Comparison of ENCODE assay signal across 14 cellular contexts in genomic region chr18:75172299-75173124, GRCh38. TPM values are rescaled to one million over a fixed set of nuclear protein-coding genes. Genes with fewer than 3 reads are reported as not detected.
DNase-seq lines count a peak whose midpoint lies in the region; ATAC-seq, FAIRE-seq and TF ChIP-seq lines count a peak whose summit lies in the region.
"Had no signal": no experiment of that assay in that cellular context is flagged by ENCODE, and none has a peak within 500 bp of the region (broad histone marks: within the 10 kb centered on the region; RNA-seq: fewer than 3 reads in every experiment).

No MANE protein-coding gene starts in this region.

- no peak overlapping the region for H3K14ac ChIP-seq in H1 (ENCODE audit: insufficient read length)

- no peaks in the 10 kb centered on the region for H3K23me2 ChIP-seq in H1 (ENCODE audit: low read depth, low read length)

- H3K4me3 Mint-ChIP-seq in activated T-cell treated with anti-CD3 and anti-CD28 coated beads, Interleukin-2, amount 50 U/mL, for 4 hours = no peak overlapping the region
- H3K4me3 Mint-ChIP-seq: nephron progenitor cell had no signal

- no peak for TF ChIP-seq POLR2A in H1 (IDR thresholded peaks at IDR 0.05; ENCODE audit: control extremely low read depth in 1 of 2, low read depth in 2 of 2, low read length in 2 of 2)

- H3K79me1 ChIP-seq in H1 (ENCODE audit: low read depth, low read length) = no peaks in the 10 kb centered on the region

- H3K27me3 ChIP-seq in H1 (replicated peaks in 1 of 4; ENCODE audit: control insufficient read depth in 3 of 4, extremely low read depth in 1 of 4, insufficient read depth in 3 of 4, low read length in 3 of 4) = no peaks in the 10 kb centered on the region
- H3K27me3 ChIP-seq: adrenal gland, Peyer's patch had no signal

- TF ChIP-seq EP300 in H1 (IDR thresholded peaks at IDR 0.05; ENCODE audit: borderline replicate concordance in 1 of 2, low read depth in 2 of 2, low read length in 2 of 2) = no peak

- H3K36me3 ChIP-seq in H1 (ENCODE audit: control insufficient read depth in 2 of 4, insufficient read depth in 4 of 4, low read length in 3 of 4) = no peaks in the 10 kb centered on the region
- H3K36me3 ChIP-seq: adrenal gland, Peyer's patch had no signal

- H3K4me2 ChIP-seq in H1 (ENCODE audit: insufficient read depth in 1 of 2, low read depth in 2 of 2, low read length in 2 of 2) = no peak overlapping the region

- H2BK5ac ChIP-seq in H1 (ENCODE audit: low read depth, low read length) = no peak overlapping the region

- TF ChIP-seq RAD21 in H1 (IDR thresholded peaks at IDR 0.05 in 1 of 2, conservative IDR thresholded peaks at IDR 0.05 in 1 of 2; ENCODE audit: low read depth in 2 of 2, low read length in 2 of 2) = no peak

- no peak overlapping the region for H2BK20ac ChIP-seq in H1 (ENCODE audit: low read length)

- no peak overlapping the region for H3K9ac ChIP-seq in H1 (replicated peaks in 1 of 4; ENCODE audit: extremely low read depth in 1 of 4, low read depth in 3 of 4, low read length in 3 of 4)

- no peaks in the 10 kb centered on the region for H3K4me1 Mint-ChIP-seq in activated T-cell treated with anti-CD3 and anti-CD28 coated beads, Interleukin-2, amount 50 U/mL, for 4 hours (ENCODE audit: low read depth)

- no peak overlapping the region for H3K4ac ChIP-seq in H1 (replicated peaks; ENCODE audit: insufficient read length, low read depth, low read length)

- DNase-seq in H1 (ENCODE audit: low read depth in 1 of 2, low spot score in 2 of 2) = no peak
- no peak for DNase-seq in GM19238 (ENCODE audit: insufficient read length, low spot score)
- DNase-seq in NCI-H2029 (lab: John Stamatoyannopoulos, UW) = no peak
- no peak for DNase-seq in activated T-cell treated with anti-CD3 and anti-CD28 coated beads, Interleukin-2, amount 50 U/mL, for 4 hours
- no peak for DNase-seq in NOMO-1 treated with dmso at 0.1 percent for 144 hours (lab: John Stamatoyannopoulos, UW; ENCODE audit: unreplicated experiment)
- DNase-seq: GDM1, nephron progenitor cell, T-helper 9 cell had no signal

- H3K27me3 Mint-ChIP-seq in activated T-cell treated with anti-CD3 and anti-CD28 coated beads, Interleukin-2, amount 50 U/mL, for 4 hours (ENCODE audit: low read depth) = no peaks in the 10 kb centered on the region

- no peak overlapping the region for H4K91ac ChIP-seq in H1 (replicated peaks; ENCODE audit: insufficient read length, low read length)

- H3K4me3 ChIP-seq in H1 (ENCODE audit: extremely low read depth in 1 of 4, insufficient read depth in 2 of 4, low read depth in 3 of 4, low read length in 4 of 4) = no peak overlapping the region
- H3K4me3 ChIP-seq: adrenal gland, Peyer's patch had no signal

- no peak overlapping the region; the same call in 1 of the 2 replicates for H3K27ac ChIP-seq in H1 (ENCODE audit: low read depth, low read length)
- H3K27ac ChIP-seq: adrenal gland, C4-2B, Peyer's patch had no signal

- no peak overlapping the region for H2BK15ac ChIP-seq in H1 (ENCODE audit: low read length)

- WGBS in H1 (ENCODE audit: extremely low coverage in 1 of 2, insufficient coverage in 1 of 2, insufficient read length in 1 of 2, insufficient replicate concordance in 2 of 2, low coverage in 1 of 2, low lambda C conversion rate in 2 of 2, missing lambda C conversion rate in 1 of 2), 2 experiments = 89% methylated on average over 17 of the region's 17 CpGs; no CpG with 5 or more reads in 1 of the 2 experiments

- H4K5ac ChIP-seq in H1 (ENCODE audit: insufficient read length, low read depth, low read length) = no peak overlapping the region

- H3K9me3 ChIP-seq in H1 (ENCODE audit: insufficient read depth in 2 of 2, low read depth in 1 of 2, low read length in 1 of 2) = no peaks in the 10 kb centered on the region
- H3K9me3 ChIP-seq: adrenal gland, Peyer's patch had no signal

- POLR2A ChIA-PET in H1 (lab: Charles Lee; ENCODE audit: partially characterized antibody) = interaction anchor here (1.1 kb wide), 1 partner anchor 11 kb away, joined by 3 read pairs; no protein-coding TSS in a partner anchor

- H2BK12ac ChIP-seq in H1 (ENCODE audit: low read depth, low read length) = no peak overlapping the region

- no peaks in the 10 kb centered on the region for H3K9me3 Mint-ChIP-seq in activated T-cell treated with anti-CD3 and anti-CD28 coated beads, Interleukin-2, amount 50 U/mL, for 4 hours
- H3K9me3 Mint-ChIP-seq: nephron progenitor cell had no signal

- H4K8ac ChIP-seq in H1 (ENCODE audit: extremely low read depth, insufficient read depth, low read length) = peak overlapping the region; percentile 18; the same call in 1 of the 2 replicates

- FAIRE-seq in H1 (lab: Jason Lieb, UNC) = no peak

- H4K20me1 ChIP-seq in H1 (replicated peaks in 1 of 2; ENCODE audit: control insufficient read depth in 1 of 2, insufficient read depth in 2 of 2, low read length in 2 of 2) = no peaks in the 10 kb centered on the region

- peaks cover 0 to 5% (median 0%) of the 10 kb centered on the region in 4 experiments; a peak in 2 of 7 replicates for H3K4me1 ChIP-seq in H1 (replicated peaks in 1 of 4; ENCODE audit: control insufficient read depth in 3 of 4, insufficient read depth in 4 of 4, low read length in 3 of 4)
- H3K4me1 ChIP-seq: adrenal gland, Peyer's patch had no signal

- no peak overlapping the region for H2AK5ac ChIP-seq in H1 (ENCODE audit: low read depth, low read length)

- no peak overlapping the region for H3K56ac ChIP-seq in H1 (replicated peaks; ENCODE audit: insufficient read length, low read depth, low read length)

- TF ChIP-seq CTCF in H1 (IDR thresholded peaks at IDR 0.05; ENCODE audit: control extremely low read depth in 1 of 3, insufficient read depth in 1 of 3, low read depth in 1 of 3, low read length in 3 of 3) = no peak

- peak overlapping the region; percentile 87 for H2AFZ ChIP-seq in H1 (ENCODE audit: low read length)

- H2BK120ac ChIP-seq in H1 (replicated peaks; ENCODE audit: low read depth, low read length) = no peak overlapping the region

- H3K36me3 Mint-ChIP-seq in activated T-cell treated with anti-CD3 and anti-CD28 coated beads, Interleukin-2, amount 50 U/mL, for 4 hours (ENCODE audit: insufficient read depth) = no peaks in the 10 kb centered on the region

- no peak overlapping the region for H3K18ac ChIP-seq in H1 (ENCODE audit: extremely low read depth, low read length)

- no peak overlapping the region for H3K23ac ChIP-seq in H1 (ENCODE audit: insufficient read length)

- CTCF ChIA-PET in H1 (lab: Charles Lee; ENCODE audit: partially characterized antibody) = interaction anchor here (0.7 to 1.0 kb wide), 4 partner anchors 13 to 104 kb away, joined by 3 read pairs; partner anchors contain the start of gene TSHZ1

- ATAC-seq in GM18517 (IDR thresholded peaks at IDR 0.05; ENCODE audit: unreplicated experiment) (peak; percentile 5), GM21390 (IDR thresholded peaks at IDR 0.05; ENCODE audit: unreplicated experiment) (peak; percentile 16), HG03060 (IDR thresholded peaks at IDR 0.05; ENCODE audit: low read depth, unreplicated experiment) (peak; percentile 6)
- no peak for ATAC-seq in activated T-cell treated with anti-CD3 and anti-CD28 coated beads, Interleukin-2, amount 50 U/mL, for 4 hours

- H3K79me2 ChIP-seq in H1 (ENCODE audit: control insufficient read depth in 1 of 2, insufficient read depth in 2 of 2, low read length in 2 of 2) = no peaks in the 10 kb centered on the region

TF ChIP-seq in H1, 55 proteins besides CTCF, POLR2A, EP300 and RAD21:
- TF ChIP-seq JUND (IDR thresholded peaks at IDR 0.05; ENCODE audit: low read length) (no peak), BRCA1 (IDR thresholded peaks at IDR 0.05; ENCODE audit: low read depth, low read length) (no peak)
TF ChIP-seq in H1: peak in this region for 0.

RNA-seq across cellular contexts. Expression of gene PTGR3, which starts 36.4 kb away (rescaled TPM):
- total RNA-seq in H1 (2021; fragmentation: NEBNext Ultra II Directional; extraction: Animal tissue kit (Norgen Biotek cat#: 25700)) = 3.6 and 3.9 TPM in 2 replicates
- polyA plus RNA-seq in H1 (2011; rRNA removed) = 2.0 and 2.8 TPM in 2 replicates
- polyA plus RNA-seq in H1 (2011; cell fraction: cytosol; rRNA removed) = 3.3 TPM
- polyA plus RNA-seq in H1 (2011; cell fraction: nucleus; rRNA removed) = 7.5 TPM
- polyA plus RNA-seq in H1 (2012, experiment 1 of 2) = 2.7 to 4.5 TPM (median 4.3 TPM) in 4 replicates
- 1.3 TPM for polyA plus RNA-seq in H1 (2012, experiment 2 of 2)
- polyA plus RNA-seq in H1 (2013, experiment 1 of 2) = 1.7 TPM
- 2.2 TPM for polyA plus RNA-seq in H1 (2013, experiment 2 of 2)
- polyA minus RNA-seq in H1 (2011; rRNA and poly(A)+ RNA removed) = 3.8 and 5.7 TPM in 2 replicates
- polyA minus RNA-seq in H1 (2011; cell fraction: cytosol; rRNA and poly(A)+ RNA removed) = 5.7 TPM
- 5.0 TPM for polyA minus RNA-seq in H1 (2011; cell fraction: nucleus; rRNA and poly(A)+ RNA removed)
- total RNA-seq in activated T-cell treated with anti-CD3 and anti-CD28 coated beads, Interleukin-2, amount 50 U/mL, for 4 hours = 10 to 100 TPM in 1 of 3 donors, 1 to 10 TPM in 2; 8.9 to 12.8 (median 9.2) TPM

RNA-seq across cellular contexts. Expression of gene TSHZ1, which starts 38.1 kb away (rescaled TPM):
- total RNA-seq in H1 (2021; fragmentation: NEBNext Ultra II Directional; extraction: Animal tissue kit (Norgen Biotek cat#: 25700)) = 0.25 and 0.32 TPM in 2 replicates
- 0.03 and 0.06 TPM in 2 replicates for polyA plus RNA-seq in H1 (2011; rRNA removed)
- 0.08 TPM for polyA plus RNA-seq in H1 (2011; cell fraction: cytosol; rRNA removed)
- polyA plus RNA-seq in H1 (2011; cell fraction: nucleus; rRNA removed) = 0.11 TPM
- polyA plus RNA-seq in H1 (2012, experiment 1 of 2) = 0.08 to 0.22 TPM (median 0.13 TPM) in 4 replicates
- polyA plus RNA-seq in H1 (2012, experiment 2 of 2) = 0.05 TPM
- 0.24 TPM for polyA plus RNA-seq in H1 (2013, experiment 1 of 2)
- polyA plus RNA-seq in H1 (2013, experiment 2 of 2) = 0.20 TPM
- polyA minus RNA-seq in H1 (2011; rRNA and poly(A)+ RNA removed) = 0.07 and 0.09 TPM in 2 replicates
- polyA minus RNA-seq in H1 (2011; cell fraction: cytosol; rRNA and poly(A)+ RNA removed) = 0.22 TPM
- 0.20 TPM for polyA minus RNA-seq in H1 (2011; cell fraction: nucleus; rRNA and poly(A)+ RNA removed)
- total RNA-seq in activated T-cell treated with anti-CD3 and anti-CD28 coated beads, Interleukin-2, amount 50 U/mL, for 4 hours = 10 to 100 TPM; 10.8 to 13.6 (median 12.5) TPM

Comparison
In these comparisons a context has a peak if more than half of its experiments do, and no peak if none do; other contexts are left out.
1. ATAC-seq: peak in GM18517 (single experiment), GM21390 (single experiment) and HG03060 (single experiment); none in activated T-cell treated with anti-CD3 and anti-CD28 coated beads, Interleukin-2, amount 50 U/mL, for 4 hours (0 of 2).